Comparison of ENCODE assay signal across 26 cellular contexts in genomic region chr6:160900031-160900430, GRCh38.
DNase-seq lines count a peak whose midpoint lies in the region; ATAC-seq and FAIRE-seq lines count a peak whose summit lies in the region.
"Had no signal": no experiment of that assay in that cellular context is flagged by ENCODE, and none has a peak within 500 bp of the region (broad histone marks: within the 10 kb centered on the region; RNA-seq: fewer than 3 reads in every experiment).

No MANE protein-coding gene starts in this region.

- H3K36me3 Mint-ChIP-seq in activated CD4-positive, alpha-beta memory T cell treated with anti-CD3 and anti-CD28 coated beads for 36 hours = no peaks in the 10 kb centered on the region
- H3K36me3 Mint-ChIP-seq: T-cell had no signal

- H3K4me1 ChIP-seq in mesendoderm (ENCODE audit: control insufficient read depth, low read depth, low read length) = no peaks in the 10 kb centered on the region
- H3K4me1 ChIP-seq: BE2C, HAP-1 had no signal

- H3K4me1 Mint-ChIP-seq in activated CD4-positive, alpha-beta memory T cell treated with anti-CD3 and anti-CD28 coated beads for 36 hours (ENCODE audit: low read depth) = no peaks in the 10 kb centered on the region
- H3K4me1 Mint-ChIP-seq: T-cell had no signal

- no peak overlapping the region for H4K8ac ChIP-seq in mesendoderm (ENCODE audit: low read depth, low read length)

- H3K27ac ChIP-seq in mesendoderm (ENCODE audit: low read depth, low read length) = no peak overlapping the region

- DNase-seq in NCI-H146 treated with DMSO at 0.1 percent for 48 hours (lab: John Stamatoyannopoulos, UW; ENCODE audit: unreplicated experiment) = peak; percentile 24
- DNase-seq in ecto neural progenitor cell (ENCODE audit: low spot score) = peak; percentile 56
- DNase-seq in mesendoderm = peak; percentile 73
- DNase-seq in activated CD4-positive, alpha-beta memory T cell treated with anti-CD3 and anti-CD28 coated beads for 36 hours = no peak
- DNase-seq in mucosa of gallbladder (ENCODE audit: low spot score) = no peak
- no peak for DNase-seq in urothelium cell line (ENCODE audit: low spot score)
- DNase-seq: BE2C; Calu3; DMS79 treated with DMSO at 0.1 percent for 48 hours; HFFc6; KBM-7; MG63; NCI-H1105 treated with DMSO at 0.1 percent for 48 hours; NCI-H1694; NCI-H2029 treated with DMSO at 0.1 percent for 48 hours; NCI-H510A; NCI-H774; NK-92 treated with Interleukin-12 subunit alpha and Interleukin-12 subunit beta, amount 100 ng/mL, for 24 hours; Right ventricle myocardium superior; RPMI8226; T-cell had no signal

- no peaks in the 10 kb centered on the region for H3K27me3 ChIP-seq in mesendoderm (ENCODE audit: insufficient read depth, low read length, poor library complexity)
- H3K27me3 ChIP-seq: BE2C, MG63 had no signal

- no peak overlapping the region for H3K27ac Mint-ChIP-seq in activated CD4-positive, alpha-beta memory T cell treated with anti-CD3 and anti-CD28 coated beads for 36 hours
- H3K27ac Mint-ChIP-seq: HFFc6, T-cell had no signal

- H3K4ac ChIP-seq in mesendoderm (ENCODE audit: low read depth, low read length) = no peak overlapping the region

- H3K79me2 ChIP-seq in mesendoderm (ENCODE audit: control insufficient read depth, insufficient read depth, low read length) = no peaks in the 10 kb centered on the region

- CTCF ChIA-PET in activated CD4-positive, alpha-beta memory T cell treated with anti-CD3 and anti-CD28 coated beads for 36 hours (lab: Charles Lee) = no interaction called here

- FAIRE-seq in urothelium cell line (lab: Jason Lieb, UNC) = no peak
- FAIRE-seq: GM12892, GM19239, HTR-8/SVneo had no signal

- H3K4me3 Mint-ChIP-seq in activated CD4-positive, alpha-beta memory T cell treated with anti-CD3 and anti-CD28 coated beads for 36 hours = no peak overlapping the region
- H3K4me3 Mint-ChIP-seq: HFFc6, T-cell had no signal

- POLR2A ChIA-PET in activated CD4-positive, alpha-beta memory T cell treated with anti-CD3 and anti-CD28 coated beads for 36 hours (lab: Charles Lee) = no interaction called here

- H3K56ac ChIP-seq in mesendoderm (ENCODE audit: low read length) = peak overlapping the region; percentile 4

- no peak overlapping the region for H4K5ac ChIP-seq in mesendoderm (ENCODE audit: low read length)

- H3K23ac ChIP-seq in mesendoderm (ENCODE audit: low read length) = no peak overlapping the region

- H3K4me3 ChIP-seq in mesendoderm (ENCODE audit: low read length) = no peak overlapping the region
- H3K4me3 ChIP-seq: HAP-1, MG63 had no signal

- intact Hi-C loops in activated CD4-positive, alpha-beta memory T cell treated with anti-CD3 and anti-CD28 coated beads for 36 hours (cut with micrococcal nuclease) = no loop called here

- no peaks in the 10 kb centered on the region for H3K36me3 ChIP-seq in mesendoderm (ENCODE audit: control insufficient read depth, insufficient read depth, low read length)
- H3K36me3 ChIP-seq: BE2C, HAP-1, MG63 had no signal

- no peak overlapping the region for H2BK5ac ChIP-seq in mesendoderm (ENCODE audit: low read length)

- no peak overlapping the region for H3K9ac ChIP-seq in mesendoderm (ENCODE audit: low read length)

- H3K18ac ChIP-seq in mesendoderm (ENCODE audit: low read length) = no peak overlapping the region

- no peaks in the 10 kb centered on the region for H3K79me1 ChIP-seq in mesendoderm (ENCODE audit: low read length)

- no peak overlapping the region for H2BK120ac ChIP-seq in mesendoderm (ENCODE audit: low read depth, low read length)

- H3K4me2 ChIP-seq in mesendoderm (ENCODE audit: low read length) = no peak overlapping the region

- WGBS in mesendoderm (ENCODE audit: extremely low coverage, insufficient coverage, low lambda C conversion rate) = no CpG with 5 or more reads among the region's 3 CpGs

- H2BK15ac ChIP-seq in mesendoderm (replicated peaks; ENCODE audit: low read depth) = no peak overlapping the region

- H3K27me3 Mint-ChIP-seq in activated CD4-positive, alpha-beta memory T cell treated with anti-CD3 and anti-CD28 coated beads for 36 hours = peaks cover 14% of the 10 kb centered on the region

- no peak overlapping the region for H2AK5ac ChIP-seq in mesendoderm (ENCODE audit: low read length)

- no peak for ATAC-seq in GM21515 (IDR thresholded peaks at IDR 0.05; ENCODE audit: unreplicated experiment)
- ATAC-seq: T-cell had no signal

- no peaks in the 10 kb centered on the region for H3K9me3 Mint-ChIP-seq in activated CD4-positive, alpha-beta memory T cell treated with anti-CD3 and anti-CD28 coated beads for 36 hours
- H3K9me3 Mint-ChIP-seq: HFFc6, T-cell had no signal

Comparison
In these comparisons a context has a peak if more than half of its experiments do, and no peak if none do; other contexts are left out.
1. DNase-seq: peak in NCI-H146 treated with DMSO at 0.1 percent for 48 hours (single experiment), ecto neural progenitor cell (single experiment) and mesendoderm (single experiment); none in activated CD4-positive, alpha-beta memory T cell treated with anti-CD3 and anti-CD28 coated beads for 36 hours (single experiment), mucosa of gallbladder (single experiment) and urothelium cell line (single experiment).